Comparison of ENCODE assay signal across 1 cellular context in genomic region chr2:219206442-219207253, GRCh38.
TF ChIP-seq lines count a peak whose summit lies in the region.

TSS of gene ZFAND2B (plus strand) at chr2:219206782. CDS start at chr2:219206988, 206 bp downstream.

TF ChIP-seq in HepG2, 621 proteins besides CTCF, POLR2A, EP300 and RAD21 (continued from another document and continues in another):
- TF ChIP-seq LRRFIP1 (CRISPR knock-in tag; conservative IDR thresholded peaks at IDR 0.05) (no peak), ZBTB20 (CRISPR knock-in tag; IDR thresholded peaks at IDR 0.05; ENCODE audit: borderline replicate concordance, low read depth) (peak; percentile 64), PHB2 (IDR thresholded peaks at IDR 0.05; ENCODE audit: partially characterized antibody) (no peak), CENPT (CRISPR knock-in tag; IDR thresholded peaks at IDR 0.05; ENCODE audit: low read depth) (no peak), ZBTB7B (CRISPR knock-in tag; IDR thresholded peaks at IDR 0.05) (no peak), NFATC3 (CRISPR knock-in tag; IDR thresholded peaks at IDR 0.05) (no peak), ZSCAN30 (CRISPR knock-in tag; IDR thresholded peaks at IDR 0.05) (peak; percentile 71; the same call in 1 of the 2 replicates), ZNF510 (CRISPR knock-in tag; IDR thresholded peaks at IDR 0.05; ENCODE audit: low read depth) (no peak), RBM22 (optimal IDR thresholded peaks at IDR 0.05; ENCODE audit: low read length) (peak; percentile 90), ZNF335 (CRISPR knock-in tag; IDR thresholded peaks at IDR 0.05) (peak; percentile 80), MEIS1 (CRISPR knock-in tag; IDR thresholded peaks at IDR 0.05; ENCODE audit: borderline replicate concordance) (no peak), ZNF768 (CRISPR knock-in tag; IDR thresholded peaks at IDR 0.05) (peak; percentile 72), SMARCC2 (IDR thresholded peaks at IDR 0.05) (no peak), TSC22D2 (CRISPR knock-in tag; IDR thresholded peaks at IDR 0.05; ENCODE audit: borderline replicate concordance) (peak; percentile 71; the same call in 1 of the 2 replicates), REL (CRISPR knock-in tag; conservative IDR thresholded peaks at IDR 0.05) (no peak; the same call in 1 of the 2 replicates), PAF1 (CRISPR knock-in tag; IDR thresholded peaks at IDR 0.05) (0 out of 2 replicates have a peak, but pooled peaks have one; percentile 66), KLF16 (CRISPR knock-in tag; IDR thresholded peaks at IDR 0.05) (no peak; a peak in 2 of 4 replicates), ATF7 (IDR thresholded peaks at IDR 0.05) (peak; percentile 92), ATF7 (CRISPR knock-in tag; IDR thresholded peaks at IDR 0.05) (peak; percentile 72; the same call in 1 of the 2 replicates), MZF1 (CRISPR knock-in tag; IDR thresholded peaks at IDR 0.05; ENCODE audit: borderline replicate concordance) (no peak; the same call in 1 of the 2 replicates), ZNF556 (CRISPR knock-in tag; IDR thresholded peaks at IDR 0.05; ENCODE audit: borderline replicate concordance) (peak; percentile 85; the same call in 1 of the 2 replicates), KDM6A (CRISPR knock-in tag; IDR thresholded peaks at IDR 0.05; ENCODE audit: low read depth) (no peak), YEATS2 (CRISPR knock-in tag; IDR thresholded peaks at IDR 0.05; ENCODE audit: borderline replicate concordance) (peak; percentile 67; the same call in 1 of the 2 replicates), MNT (IDR thresholded peaks at IDR 0.05) (no peak), ZNF280B (CRISPR knock-in tag; IDR thresholded peaks at IDR 0.05; ENCODE audit: borderline replicate concordance) (peak; percentile 91), ZNF318 (CRISPR knock-in tag; IDR thresholded peaks at IDR 0.05) (no peak; the same call in 1 of the 2 replicates), ZNF816 (CRISPR knock-in tag; IDR thresholded peaks at IDR 0.05; ENCODE audit: borderline replicate concordance) (peak; percentile 71; the same call in 1 of the 2 replicates), ZNF616 (CRISPR knock-in tag; IDR thresholded peaks at IDR 0.05; ENCODE audit: low read depth) (no peak; the same call in 1 of the 2 replicates), EZH2 (conservative IDR thresholded peaks at IDR 0.05; ENCODE audit: low read depth, low read length) (no peak), ZC3H13 (CRISPR knock-in tag; IDR thresholded peaks at IDR 0.05) (peak; percentile 82), HHEX (CRISPR knock-in tag; IDR thresholded peaks at IDR 0.05) (no peak), PPARG (CRISPR knock-in tag; conservative IDR thresholded peaks at IDR 0.05) (no peak), ZBTB1 (CRISPR knock-in tag; IDR thresholded peaks at IDR 0.05; ENCODE audit: borderline replicate concordance) (no peak), MXD4 (CRISPR knock-in tag; IDR thresholded peaks at IDR 0.05) (peak; percentile 62; the same call in 1 of the 2 replicates), ISL2 (CRISPR knock-in tag; IDR thresholded peaks at IDR 0.05) (0 out of 2 replicates have a peak, but pooled peaks have one; percentile 15), ZEB1 (IDR thresholded peaks at IDR 0.05; ENCODE audit: insufficient replicate concordance, low read depth) (no peak), LBX2 (CRISPR knock-in tag; IDR thresholded peaks at IDR 0.05; ENCODE audit: borderline replicate concordance) (peak; percentile 31; the same call in 1 of the 2 replicates), AFF4 (CRISPR knock-in tag; IDR thresholded peaks at IDR 0.05) (0 out of 2 replicates have a peak, but pooled peaks have one; percentile 82), ZNF333 (CRISPR knock-in tag; IDR thresholded peaks at IDR 0.05; ENCODE audit: borderline replicate concordance) (peak; percentile 98), ZNF10 (CRISPR knock-in tag; IDR thresholded peaks at IDR 0.05; ENCODE audit: borderline replicate concordance, low read depth) (no peak), NR3C1 (CRISPR knock-in tag; IDR thresholded peaks at IDR 0.05) (no peak), NAIF1 (CRISPR knock-in tag; IDR thresholded peaks at IDR 0.05; ENCODE audit: borderline replicate concordance) (peak; percentile 57; the same call in 1 of the 2 replicates), ZNF550 (CRISPR knock-in tag; IDR thresholded peaks at IDR 0.05; ENCODE audit: borderline replicate concordance) (no peak), ARID3A (IDR thresholded peaks at IDR 0.05; ENCODE audit: low read depth, low read length) (no peak), MEIS2 (CRISPR knock-in tag; IDR thresholded peaks at IDR 0.05) (peak; percentile 68; the same call in 1 of the 2 replicates)
